In genomic region chr10:32891261-32891660, GRCh38 we compare ENCODE assay signal across 3 cellular contexts.
TF ChIP-seq lines count a peak whose summit lies in the region.

No MANE protein-coding gene starts in this region.

TF ChIP-seq in A549, 52 proteins besides CTCF, POLR2A, EP300 and RAD21:
- no peak for TF ChIP-seq NR3C1 (IDR thresholded peaks at IDR 0.05)
- TF ChIP-seq CBX8 (IDR thresholded peaks at IDR 0.05) = no peak
- TF ChIP-seq BHLHE40 (IDR thresholded peaks at IDR 0.05; ENCODE audit: low read depth, low read length) = no peak
- TF ChIP-seq RCOR1 (IDR thresholded peaks at IDR 0.05; ENCODE audit: low read depth, low read length) = no peak
- TF ChIP-seq GATA3 (IDR thresholded peaks at IDR 0.05; ENCODE audit: borderline replicate concordance) = no peak
- TF ChIP-seq POLR2AphosphoS2 (conservative IDR thresholded peaks at IDR 0.05; ENCODE audit: low read length) = peak; percentile 99
- no peak for TF ChIP-seq ESRRA (IDR thresholded peaks at IDR 0.05; ENCODE audit: borderline replicate concordance, low read length)
- TF ChIP-seq FOSB (CRISPR knock-in tag; IDR thresholded peaks at IDR 0.05) = peak; percentile 67; the same call in 1 of the 2 replicates
- TF ChIP-seq FOSL2 (IDR thresholded peaks at IDR 0.05) = no peak
- TF ChIP-seq FOSL2 (CRISPR knock-in tag; IDR thresholded peaks at IDR 0.05) = no peak
- no peak for TF ChIP-seq RARB (CRISPR knock-in tag; IDR thresholded peaks at IDR 0.05)
- no peak for TF ChIP-seq CEBPB (IDR thresholded peaks at IDR 0.05)

TF ChIP-seq in IMR-90, 13 proteins besides CTCF, POLR2A, EP300 and RAD21:
- TF ChIP-seq MAFK (IDR thresholded peaks at IDR 0.05; ENCODE audit: low read depth, low read length) (no peak), CEBPB (IDR thresholded peaks at IDR 0.05; ENCODE audit: low read depth, low read length) (no peak), MXI1 (IDR thresholded peaks at IDR 0.05; ENCODE audit: borderline replicate concordance, low read depth, low read length) (no peak)
TF ChIP-seq in IMR-90: peak in this region for 0.

TF ChIP-seq in HepG2, 621 proteins besides CTCF, POLR2A, EP300 and RAD21:
- no peak for TF ChIP-seq PLRG1 (conservative IDR thresholded peaks at IDR 0.05)
- TF ChIP-seq SOX5 (CRISPR knock-in tag; IDR thresholded peaks at IDR 0.05; ENCODE audit: borderline replicate concordance) = no peak
